ENCODE assay signal across 1 cellular context in genomic region chr3:14319654-14320182, GRCh38.
TF ChIP-seq lines count a peak whose summit lies in the region.

No MANE protein-coding gene starts in this region.

TF ChIP-seq in K562, 482 proteins besides CTCF, POLR2A, EP300 and RAD21 (continued from another document and continues in another):
- TF ChIP-seq E2F6 (IDR thresholded peaks at IDR 0.05; ENCODE audit: borderline replicate concordance in 1 of 2, extremely low read depth in 1 of 2, insufficient read depth in 1 of 2, insufficient read length in 1 of 2, low read depth in 1 of 2, low read length in 1 of 2, poor library complexity in 1 of 2, severe bottlenecking in 1 of 2) = peak; percentile 39 to 76
- TF ChIP-seq SRSF9 (IDR thresholded peaks at IDR 0.05; ENCODE audit: borderline replicate concordance, low read depth, low read length) = no peak
- TF ChIP-seq KLF1 (tag; IDR thresholded peaks at IDR 0.05) = no peak
- peak; percentile 91 to 92 for TF ChIP-seq SIX5 (IDR thresholded peaks at IDR 0.05; ENCODE audit: borderline replicate concordance in 1 of 2, insufficient read depth in 1 of 2, low read depth in 1 of 2, low read length in 2 of 2)
- no peak for TF ChIP-seq BRF2 (IDR thresholded peaks at IDR 0.05; ENCODE audit: borderline replicate concordance, insufficient read depth, insufficient read length)
- no peak for TF ChIP-seq ZNF592 (IDR thresholded peaks at IDR 0.05)
- no peak for TF ChIP-seq TCF3 (CRISPR knock-in tag; IDR thresholded peaks at IDR 0.05)
- TF ChIP-seq MBD2 (IDR thresholded peaks at IDR 0.05; ENCODE audit: borderline replicate concordance, low read depth) = peak; percentile 89
- no peak for TF ChIP-seq SNRNP70 (optimal IDR thresholded peaks at IDR 0.05; ENCODE audit: low read depth, low read length)
- peak; percentile 81 for TF ChIP-seq ELF1 (tag; IDR thresholded peaks at IDR 0.05)
- TF ChIP-seq SMARCE1 (IDR thresholded peaks at IDR 0.05) = no peak
- TF ChIP-seq ZNF12 (CRISPR knock-in tag; IDR thresholded peaks at IDR 0.05) = peak; percentile 99
- no peak for TF ChIP-seq BCLAF1 (IDR thresholded peaks at IDR 0.05; ENCODE audit: borderline replicate concordance in 1 of 2, control insufficient read depth in 1 of 2, low read depth in 2 of 2, low read length in 1 of 2)
- TF ChIP-seq ZSCAN29 (IDR thresholded peaks at IDR 0.05) = no peak
- TF ChIP-seq GABPB1 (CRISPR knock-in tag; IDR thresholded peaks at IDR 0.05) = peak; percentile 72; the same call in 1 of the 2 replicates
- TF ChIP-seq ATF1 (CRISPR knock-in tag; IDR thresholded peaks at IDR 0.05) = no peak
- peak; percentile 92 for TF ChIP-seq ATF1 (tag; IDR thresholded peaks at IDR 0.05)
- no peak for TF ChIP-seq ZNF280A (IDR thresholded peaks at IDR 0.05; ENCODE audit: low read depth, partially characterized antibody)
- peak; percentile 18; the same call in 1 of the 2 replicates for TF ChIP-seq JUND (IDR thresholded peaks at IDR 0.05; ENCODE audit: borderline replicate concordance, low read depth, low read length)
- peak; percentile 61; the same call in 2 of the 3 replicates for TF ChIP-seq JUND (tag; IDR thresholded peaks at IDR 0.05; ENCODE audit: borderline replicate concordance, low read depth, low read length)
- no peak for TF ChIP-seq ZNF232 (CRISPR knock-in tag; IDR thresholded peaks at IDR 0.05)
- no peak for TF ChIP-seq NFRKB (IDR thresholded peaks at IDR 0.05; ENCODE audit: low read depth)
- peak; percentile 28; the same call in 1 of the 2 replicates for TF ChIP-seq SUPT5H (IDR thresholded peaks at IDR 0.05)
- TF ChIP-seq DPF2 (IDR thresholded peaks at IDR 0.05) = 0 out of 2 replicates have a peak, but pooled peaks have one; percentile 25
- TF ChIP-seq E2F4 (CRISPR knock-in tag; IDR thresholded peaks at IDR 0.05; ENCODE audit: low read depth) = peak; percentile 71; the same call in 1 of the 2 replicates
- no peak for TF ChIP-seq U2AF2 (optimal IDR thresholded peaks at IDR 0.05; ENCODE audit: low read depth, low read length)
- TF ChIP-seq KAT8 (IDR thresholded peaks at IDR 0.05; ENCODE audit: low read depth) = no peak
- peak; percentile 65 for TF ChIP-seq SMAD4 (CRISPR knock-in tag; conservative IDR thresholded peaks at IDR 0.05)
- peak; percentile 83 for TF ChIP-seq CREB1 (IDR thresholded peaks at IDR 0.05)
- no peak; the same call in 1 of the 2 replicates for TF ChIP-seq CREB1 (CRISPR knock-in tag; IDR thresholded peaks at IDR 0.05)
- peak; percentile 35; the same call in 1 of the 2 replicates for TF ChIP-seq PHF8 (IDR thresholded peaks at IDR 0.05; ENCODE audit: borderline replicate concordance, low read length)
- TF ChIP-seq CTBP1 (IDR thresholded peaks at IDR 0.05; ENCODE audit: borderline replicate concordance) = peak; percentile 33; the same call in 1 of the 2 replicates
- no peak for TF ChIP-seq POLR3G (IDR thresholded peaks at IDR 0.05; ENCODE audit: extremely low read depth, insufficient read length, insufficient replicate concordance)
- 0 out of 6 replicates have a peak, but pooled peaks of 1 of the 3 experiments have one; percentile 32 for TF ChIP-seq ZBTB11 (CRISPR knock-in tag; IDR thresholded peaks at IDR 0.05)
- TF ChIP-seq ZNF518B (CRISPR knock-in tag; IDR thresholded peaks at IDR 0.05) = no peak
- TF ChIP-seq RAD51 (IDR thresholded peaks at IDR 0.05; ENCODE audit: borderline replicate concordance, low read depth) = peak; percentile 94
- no peak for TF ChIP-seq STAT5A (IDR thresholded peaks at IDR 0.05; ENCODE audit: borderline replicate concordance, low read length)
- no peak for TF ChIP-seq CBX1 (IDR thresholded peaks at IDR 0.05; ENCODE audit: low read depth)
- TF ChIP-seq ZNF41 (CRISPR knock-in tag; conservative IDR thresholded peaks at IDR 0.05) = no peak
- TF ChIP-seq PML (IDR thresholded peaks at IDR 0.05; ENCODE audit: low read length) = peak; percentile 24; the same call in 1 of the 2 replicates
- peak; percentile 71; the same call in 1 of the 2 replicates for TF ChIP-seq ATF3 (IDR thresholded peaks at IDR 0.05)
- TF ChIP-seq ATF3 (CRISPR knock-in tag; conservative IDR thresholded peaks at IDR 0.05) = 0 out of 2 replicates have a peak, but pooled peaks have one; percentile 55
- TF ChIP-seq FOSL1 (tag; conservative IDR thresholded peaks at IDR 0.05) = peak; percentile 62
- TF ChIP-seq GTF2A2 (tag; IDR thresholded peaks at IDR 0.05) = no peak
